Comparison of ENCODE assay signal across 9 cellular contexts in the genomic region with DNA sequence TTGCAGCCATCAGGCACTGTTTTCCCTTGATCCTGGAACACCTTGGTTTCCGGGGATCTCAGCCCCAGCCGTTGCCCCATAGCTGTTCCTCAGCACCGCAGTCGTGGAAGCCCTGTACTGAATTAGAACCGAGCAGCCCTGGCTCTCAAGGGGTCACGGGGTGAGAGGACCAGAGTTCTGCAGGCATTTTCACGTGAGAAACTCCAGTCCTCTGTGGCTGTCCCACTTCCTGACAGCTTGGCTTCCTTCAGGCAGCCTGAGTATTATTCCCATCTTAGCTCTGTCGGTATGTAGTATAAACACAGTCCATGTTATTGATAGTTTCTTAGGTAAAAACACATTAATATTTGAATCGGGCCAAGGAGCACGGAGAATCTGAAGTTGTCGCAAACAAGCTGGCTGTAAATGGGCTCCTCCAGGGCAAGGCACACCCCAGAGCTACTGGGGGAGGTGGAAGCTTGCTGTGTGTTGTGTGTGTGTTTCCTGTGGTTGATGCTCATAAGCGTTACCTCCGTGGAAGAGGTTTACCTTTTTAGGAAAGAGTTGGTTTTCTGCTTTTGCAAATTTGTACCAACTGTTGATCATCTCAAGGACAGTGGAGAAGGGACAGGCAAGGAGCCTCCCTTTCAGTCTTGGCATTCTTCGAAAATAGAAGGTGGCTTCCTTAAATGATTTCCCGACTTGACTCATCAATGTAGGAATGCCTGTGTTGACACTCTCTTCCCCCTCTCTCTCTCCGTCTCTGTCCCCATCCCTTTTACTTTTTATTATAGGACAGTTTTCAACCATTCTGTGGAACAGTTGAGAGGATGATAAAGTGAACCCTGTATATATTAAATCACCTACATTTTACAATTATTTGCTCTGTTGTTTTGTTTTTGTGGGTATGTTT.
DNase-seq lines count a peak whose midpoint lies in the region; ATAC-seq, FAIRE-seq and TF ChIP-seq lines count a peak whose summit lies in the region.
"Had no signal": no experiment of that assay in that cellular context is flagged by ENCODE, and none has a peak within 500 bp of the region (broad histone marks: within the 10 kb centered on the region; RNA-seq: fewer than 3 reads in every experiment).

No MANE protein-coding gene starts in this region.

- peak; percentile 71 for FAIRE-seq in GM18507 (lab: Jason Lieb, UNC)

- no peak for TF ChIP-seq CTCF in choroid plexus epithelial cell (conservative IDR thresholded peaks at IDR 0.05; ENCODE audit: low read depth, low read length)

- peaks cover 14% of the 10 kb centered on the region for H3K4me1 ChIP-seq in rectal smooth muscle tissue (ENCODE audit: control insufficient read depth, insufficient read depth, low read length)

- H3K9ac ChIP-seq in rectal smooth muscle tissue (ENCODE audit: low read length) = no peak overlapping the region

- no peaks in the 10 kb centered on the region for H3K27me3 ChIP-seq in rectal smooth muscle tissue (ENCODE audit: control insufficient read depth, insufficient read depth, low read length)

- H3K4me3 ChIP-seq in choroid plexus epithelial cell (ENCODE audit: low read depth, low read length) = no peak overlapping the region
- peak overlapping the region; percentile 24 for H3K4me3 ChIP-seq in rectal smooth muscle tissue (ENCODE audit: low read length)

- DNase-seq in GM18507 (ENCODE audit: extremely low spot score, insufficient read length, low read depth) (no peak), T-helper 1 cell (peak in 3 of 5 donors; percentile 32 to 87 (median 43)), choroid plexus epithelial cell (ENCODE audit: low read depth) (peak; percentile 59), NAMALWA (ENCODE audit: low spot score) (no peak), MV-4-11 (lab: John Stamatoyannopoulos, UW) (no peak), NCI-H2107 (lab: John Stamatoyannopoulos, UW) (no peak)
- DNase-seq: NCI-H2171 had no signal

- no peaks in the 10 kb centered on the region for H3K36me3 ChIP-seq in rectal smooth muscle tissue (ENCODE audit: control insufficient read depth, insufficient read depth, low read length)

- ATAC-seq in HG03196 (IDR thresholded peaks at IDR 0.05; ENCODE audit: unreplicated experiment) = no peak

- peak overlapping the region; percentile 79 for H3K27ac ChIP-seq in rectal smooth muscle tissue (ENCODE audit: low read depth, low read length)

Comparison
In these comparisons a context has a peak if more than half of its experiments do, and no peak if none do; other contexts are left out.
1. DNase-seq: peak in T-helper 1 cell (3 of 5) and choroid plexus epithelial cell (single experiment); none in GM18507 (single experiment), NAMALWA (single experiment), MV-4-11 (single experiment) and NCI-H2107 (single experiment).